Comparison of ENCODE assay signal across 20 cellular contexts in the genomic region with DNA sequence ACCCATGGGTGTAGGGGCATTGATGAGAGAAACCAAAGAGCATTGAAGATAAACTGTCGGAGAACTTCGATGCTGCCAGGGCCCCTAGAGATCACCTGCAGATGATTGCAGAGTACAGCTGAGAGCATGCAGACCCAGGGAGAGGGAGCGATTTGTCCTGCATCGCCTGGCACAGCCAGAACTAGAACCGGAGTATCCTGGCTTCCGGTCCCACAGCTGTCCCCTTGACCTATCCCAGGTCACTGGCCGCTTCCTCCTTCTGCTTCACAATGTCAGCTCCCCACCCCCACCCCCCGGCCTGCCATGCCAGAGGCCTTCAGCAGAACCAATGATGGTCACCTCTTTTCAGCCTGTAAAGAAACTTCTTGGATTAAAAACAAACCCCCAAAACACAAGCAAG. TPM values are rescaled to one million over a fixed set of nuclear protein-coding genes. Genes with fewer than 3 reads are reported as not detected.
DNase-seq lines count a peak whose midpoint lies in the region; ATAC-seq and TF ChIP-seq lines count a peak whose summit lies in the region.
"Had no signal": no experiment of that assay in that cellular context is flagged by ENCODE, and none has a peak within 500 bp of the region (broad histone marks: within the 10 kb centered on the region; RNA-seq: fewer than 3 reads in every experiment).

No MANE protein-coding gene starts in this region.

- WGBS in heart right ventricle, 2 donors = 70 to 79% methylated on average over 8 of the region's 8 CpGs
- WGBS in right cardiac atrium = 71% methylated on average over 8 of the region's 8 CpGs
- no CpG with 5 or more reads among the region's 8 CpGs for WGBS in neuronal stem cell (ENCODE audit: extremely low coverage in 2 of 2, insufficient read length in 2 of 2, insufficient replicate concordance in 1 of 2), 2 donors

- no peak overlapping the region for H3K4me2 ChIP-seq in neuronal stem cell (ENCODE audit: insufficient read depth, low read length, poor library complexity, severe bottlenecking)
- H3K4me2 ChIP-seq: A549 had no signal

- no peak overlapping the region for H3K4me3 ChIP-seq in heart right ventricle
- no peak overlapping the region for H3K4me3 ChIP-seq in right cardiac atrium (ENCODE audit: low read length)
- H3K4me3 ChIP-seq in neuronal stem cell (ENCODE audit: low read length in 2 of 2) = no peak overlapping the region
- H3K4me3 ChIP-seq in upper lobe of right lung = no peak overlapping the region
- H3K4me3 ChIP-seq: A549, GM23248 had no signal

- H3K9me3 ChIP-seq in heart right ventricle (no peaks in the 10 kb centered on the region), right cardiac atrium (ENCODE audit: control insufficient read depth, low read length) (no peaks in the 10 kb centered on the region), neuronal stem cell (replicated peaks in 1 of 2; ENCODE audit: control insufficient read depth in 2 of 2, insufficient read depth in 1 of 2, low read depth in 1 of 2, low read length in 2 of 2) (peaks cover 1 to 4% of the 10 kb centered on the region in 2 donors), upper lobe of right lung (no peaks in the 10 kb centered on the region)
- H3K9me3 ChIP-seq: A549 had no signal

- no peak overlapping the region for H3K23ac ChIP-seq in neuronal stem cell (ENCODE audit: low read depth, low read length, poor library complexity)

- no peak overlapping the region for H2AK5ac ChIP-seq in neuronal stem cell (ENCODE audit: low read depth, low read length)

- H3K14ac ChIP-seq in neuronal stem cell (ENCODE audit: low read length) = no peak overlapping the region

- ATAC-seq in heart right ventricle (peak in 1 of 8 donors; percentile 29), right cardiac atrium (no peak), upper lobe of right lung (no peak)
- ATAC-seq: A549, HCT116 had no signal

- H2BK15ac ChIP-seq in neuronal stem cell (ENCODE audit: low read length) = no peak overlapping the region

- intact Hi-C loops in heart right ventricle (cut with DNase I) (loop anchor here in 3 of 10 donors (2.0 to 5.0 kb wide), 4 partner anchors 19 to 61 kb away; no protein-coding TSS in a partner anchor), right cardiac atrium (cut with DNase I) (no loop called here), upper lobe of right lung (cut with DNase I) (no loop called here)

- H3K79me1 ChIP-seq in neuronal stem cell (ENCODE audit: low read depth, low read length) = no peaks in the 10 kb centered on the region

- no peak overlapping the region for H4K8ac ChIP-seq in neuronal stem cell (ENCODE audit: low read depth, low read length)

- H3K36me3 ChIP-seq in heart right ventricle (no peaks in the 10 kb centered on the region), neuronal stem cell (replicated peaks in 1 of 2; ENCODE audit: control insufficient read depth in 2 of 2, insufficient read depth in 2 of 2, low read length in 2 of 2) (no peaks in the 10 kb centered on the region), upper lobe of right lung (no peaks in the 10 kb centered on the region)

- H2BK12ac ChIP-seq in neuronal stem cell (ENCODE audit: low read length) = no peak overlapping the region

- no peak overlapping the region for H3K18ac ChIP-seq in neuronal stem cell (ENCODE audit: low read length)

- peak overlapping the region in 8 of 10 donors; percentile 14 to 85 (median 60) for H3K27ac ChIP-seq in heart right ventricle
- no peak overlapping the region for H3K27ac ChIP-seq in right cardiac atrium (ENCODE audit: low read length)
- H3K27ac ChIP-seq in neuronal stem cell (replicated peaks; ENCODE audit: low read length) = no peak overlapping the region
- no peak overlapping the region for H3K27ac ChIP-seq in upper lobe of right lung
- H3K27ac ChIP-seq: A549, GM23248 had no signal

- no peaks in the 10 kb centered on the region for H3K27me3 ChIP-seq in heart right ventricle
- H3K27me3 ChIP-seq in right cardiac atrium (ENCODE audit: control insufficient read depth, insufficient read depth) = no peaks in the 10 kb centered on the region
- no peaks in the 10 kb centered on the region for H3K27me3 ChIP-seq in neuronal stem cell (ENCODE audit: control insufficient read depth in 3 of 3, insufficient read depth in 3 of 3, low read depth in 1 of 3, low read length in 3 of 3)
- no peaks in the 10 kb centered on the region for H3K27me3 ChIP-seq in upper lobe of right lung

- H2BK120ac ChIP-seq in neuronal stem cell (ENCODE audit: low read depth, low read length) = no peak overlapping the region

- no peak for TF ChIP-seq CTCF in heart right ventricle (IDR thresholded peaks at IDR 0.05)
- no peak for TF ChIP-seq CTCF in upper lobe of right lung (IDR thresholded peaks at IDR 0.05)

- H3K9ac ChIP-seq in neuronal stem cell (ENCODE audit: low read depth, low read length, poor library complexity) = no peak overlapping the region
- H3K9ac ChIP-seq: GM23248 had no signal

- H3K4ac ChIP-seq in neuronal stem cell (ENCODE audit: low read length) = no peak overlapping the region

- H2AFZ ChIP-seq in neuronal stem cell (ENCODE audit: low read length) = peak overlapping the region; percentile 29
- H2AFZ ChIP-seq: GM23248 had no signal

- no peak overlapping the region for H4K91ac ChIP-seq in neuronal stem cell (ENCODE audit: low read depth, low read length, poor library complexity)

- DNase-seq in heart right ventricle (peak; percentile 17 to 20), right cardiac atrium (no peak), mesenteric fat pad (ENCODE audit: low spot score) (peak; percentile 41), neuronal stem cell (ENCODE audit: low spot score) (no peak), upper lobe of right lung (peak; percentile 28), iPS-NIHi7 (ENCODE audit: extremely low spot score) (no peak), Ammon's horn (ENCODE audit: low spot score) (no peak)
- DNase-seq: 8988T; ACHN; AML-193; C1 segment of cervical spinal cord; Calu3; CD4-positive, alpha-beta memory T cell; COR-L47; DMS53; DMS79 treated with DMSO at 0.1 percent for 48 hours; GM23248; H7 had no signal

- H3K4me1 ChIP-seq in heart right ventricle (peaks cover 7 to 57% (median 34%) of the 10 kb centered on the region in 9 donors), right cardiac atrium (ENCODE audit: control insufficient read depth, insufficient read depth, low read length) (peaks cover 14% of the 10 kb centered on the region), neuronal stem cell (ENCODE audit: control insufficient read depth in 2 of 2, insufficient read depth in 1 of 2, low read depth in 1 of 2, low read length in 2 of 2) (peaks cover 0 to 5% of the 10 kb centered on the region in 2 donors), upper lobe of right lung (no peaks in the 10 kb centered on the region)
- H3K4me1 ChIP-seq: A549 had no signal

- H2BK5ac ChIP-seq in neuronal stem cell (ENCODE audit: low read length) = no peak overlapping the region

RNA-seq across cellular contexts. Expression of gene SOX13, which starts 29.2 kb away (rescaled TPM):
- total RNA-seq in heart right ventricle = 10 to 100 TPM in 8 of 10 donors, 1 to 10 TPM in 2; 7.3 to 18.6 (median 12.1) TPM
- 10 to 100 TPM in 1 of 2 donors, 1 to 10 TPM in 1; 8.6 to 14.7 TPM for polyA plus RNA-seq in heart right ventricle
- total RNA-seq in right cardiac atrium = 10 to 100 TPM; 11.4 to 17.9 (median 12.6) TPM
- 9.4 TPM for polyA plus RNA-seq in right cardiac atrium
- 33.1 TPM for total RNA-seq in mesenteric fat pad
- 16.2 TPM for polyA plus RNA-seq in neuronal stem cell (2013, experiment 1 of 2)
- polyA plus RNA-seq in neuronal stem cell (2013, experiment 2 of 2) = 16.8 TPM
- total RNA-seq in upper lobe of right lung = 76.3 TPM

Comparison
In these comparisons a context has a peak if more than half of its experiments do, and no peak if none do; other contexts are left out.
1. DNase-seq: peak in heart right ventricle (2 of 2), mesenteric fat pad (single experiment) and upper lobe of right lung (single experiment); none in right cardiac atrium (0 of 3), neuronal stem cell (single experiment), iPS-NIHi7 (single experiment) and Ammon's horn (single experiment).
2. H3K27ac ChIP-seq: peak in heart right ventricle (8 of 10); none in right cardiac atrium (single experiment), neuronal stem cell (single experiment) and upper lobe of right lung (single experiment).